8 cellular contexts compared by ENCODE assay signal in genomic region chr5:33435893-33436490, GRCh38. TPM values are rescaled to one million over a fixed set of nuclear protein-coding genes. Genes with fewer than 3 reads are reported as not detected.
A peak's percentile ranks its signal among the peaks of the same experiment; 100 is the strongest.
DNase-seq lines count a peak whose midpoint lies in the region; ATAC-seq lines count a peak whose summit lies in the region.
"Not testable (repeated sequence)": the region's sequence is repeated elsewhere in the genome, so short reads cannot be mapped to it uniquely, and the experiment has no call there.

No MANE protein-coding gene starts in this region.

- not testable (repeated sequence) for H3K27ac Mint-ChIP-seq in central memory CD8-positive, alpha-beta T cell (ENCODE audit: low read depth)

- DNase-seq in COLO829 (ENCODE audit: low spot score) (peak; percentile 50), NCI-H510A treated with DMSO at 0.1 percent for 48 hours (lab: John Stamatoyannopoulos, UW) (peak; percentile 81), left colon (peak; percentile 70 to 77)
- DNase-seq in activated CD4-positive, alpha-beta T cell treated with anti-CD3 and anti-CD28 coated beads for 24 hours (ENCODE audit: low read depth in 2 of 2): peak; percentile 36 to 66
- DNase-seq in central memory CD8-positive, alpha-beta T cell (ENCODE audit: low spot score in 2 of 2): peak; percentile 36 to 50
- peak; percentile 44 to 51 for DNase-seq in stimulated activated CD4-positive, alpha-beta T cell treated with anti-CD3 and anti-CD28 coated beads, Interleukin-4, amount 100 ng/mL, for 48 hours (ENCODE audit: low read depth in 2 of 2)

- H3K36me3 Mint-ChIP-seq in central memory CD8-positive, alpha-beta T cell (ENCODE audit: insufficient read depth): not testable (repeated sequence)

- intact Hi-C loops in left colon (cut with DNase I, micrococcal nuclease): not testable (repeated sequence)

- not testable (repeated sequence) for H3K4me3 Mint-ChIP-seq in central memory CD8-positive, alpha-beta T cell

- not testable (repeated sequence) for H3K9me3 Mint-ChIP-seq in central memory CD8-positive, alpha-beta T cell

- not testable (repeated sequence) for H3K4me1 Mint-ChIP-seq in central memory CD8-positive, alpha-beta T cell

- H3K27me3 Mint-ChIP-seq in central memory CD8-positive, alpha-beta T cell: not testable (repeated sequence)

- ATAC-seq in GM19463 (IDR thresholded peaks at IDR 0.05; ENCODE audit: unreplicated experiment) (peak; percentile 37), HG03469 (IDR thresholded peaks at IDR 0.05; ENCODE audit: unreplicated experiment) (peak; percentile 62), left colon (peak; percentile 43)
- peak; percentile 36 for ATAC-seq in central memory CD8-positive, alpha-beta T cell (replicated peaks; ENCODE audit: extremely low read depth, poor library complexity, severe bottlenecking)

RNA-seq across cellular contexts. Expression of gene TARS1, which starts 4.8 kb away (rescaled TPM):
- 100 to 1,000 TPM; 103 to 163 TPM for total RNA-seq in left colon

Comparison
In these comparisons a context has a peak if more than half of its experiments do, and no peak if none do; other contexts are left out.
1. Peak in every context shown above with its lines: DNase-seq and ATAC-seq.